Comparison of ENCODE assay signal across 8 cellular contexts in genomic region chr10:101830322-101831168, GRCh38. TPM values are rescaled to one million over a fixed set of nuclear protein-coding genes. Genes with fewer than 3 reads are reported as not detected.
DNase-seq lines count a peak whose midpoint lies in the region; ATAC-seq and TF ChIP-seq lines count a peak whose summit lies in the region.

No MANE protein-coding gene starts in this region.

- H3K36me3 Mint-ChIP-seq in activated T-helper 1 cell treated with anti-CD3 and anti-CD28 coated beads, Interleukin-12 subunit alpha, Interleukin-12 subunit beta, Interleukin-2, Interleukin-4 antibody, amounts not matched to agents 30 ng/mL and 10 ng/mL and 1 ng/mL, durations not matched to agents 14 hours and 24 hours and 36 hours (ENCODE audit: low read depth): peaks cover 7% of the 10 kb centered on the region
- peaks cover 5% of the 10 kb centered on the region for H3K36me3 Mint-ChIP-seq in nephron (ENCODE audit: low read depth)

- intact Hi-C loops in Panc1 (cut with micrococcal nuclease; ENCODE audit: unreplicated experiment): no loop called here
- intact Hi-C loops in activated T-helper 1 cell treated with anti-CD3 and anti-CD28 coated beads, Interleukin-12 subunit alpha, Interleukin-12 subunit beta, Interleukin-2, Interleukin-4 antibody, amounts not matched to agents 30 ng/mL and 10 ng/mL and 1 ng/mL, durations not matched to agents 14 hours and 24 hours and 36 hours (cut with micrococcal nuclease): loop anchor here (1.0 to 5.0 kb wide), 5 partner anchors 9 to 882 kb away; partner anchors contain the start of genes ARL3, NPM3, OGA and SFXN2

- in situ Hi-C loops in Panc1 (cut with HindIII; ENCODE audit: low pct_unique_long_range_greater_than_20kb, low sequenced_read_pairs): no loop called here

- peak overlapping the region; percentile 79 for H3K4me3 Mint-ChIP-seq in activated T-helper 1 cell treated with anti-CD3 and anti-CD28 coated beads, Interleukin-12 subunit alpha, Interleukin-12 subunit beta, Interleukin-2, Interleukin-4 antibody, amounts not matched to agents 30 ng/mL and 10 ng/mL and 1 ng/mL, durations not matched to agents 14 hours and 24 hours and 36 hours
- peak overlapping the region; percentile 84 to 88 (median 84) for H3K4me3 Mint-ChIP-seq in nephron

- H3K27me3 Mint-ChIP-seq in activated T-helper 1 cell treated with anti-CD3 and anti-CD28 coated beads, Interleukin-12 subunit alpha, Interleukin-12 subunit beta, Interleukin-2, Interleukin-4 antibody, amounts not matched to agents 30 ng/mL and 10 ng/mL and 1 ng/mL, durations not matched to agents 14 hours and 24 hours and 36 hours (ENCODE audit: insufficient read depth): no peaks in the 10 kb centered on the region
- H3K27me3 Mint-ChIP-seq in nephron (ENCODE audit: low read depth): no peaks in the 10 kb centered on the region

- H3K4me1 ChIP-seq in HUES6 (ENCODE audit: control insufficient read depth, insufficient read depth, low read length): peaks cover 21% of the 10 kb centered on the region
- peaks cover 12% of the 10 kb centered on the region for H3K4me1 ChIP-seq in Panc1 (ENCODE audit: control insufficient read depth, insufficient read depth, low read length)
- H3K4me1 ChIP-seq in fibroblast of lung (ENCODE audit: control insufficient read depth, extremely low read depth, insufficient read depth, low read length): peaks cover 8% of the 10 kb centered on the region

- peak overlapping the region; percentile 94 for H3K27ac Mint-ChIP-seq in activated T-helper 1 cell treated with anti-CD3 and anti-CD28 coated beads, Interleukin-12 subunit alpha, Interleukin-12 subunit beta, Interleukin-2, Interleukin-4 antibody, amounts not matched to agents 30 ng/mL and 10 ng/mL and 1 ng/mL, durations not matched to agents 14 hours and 24 hours and 36 hours
- peak overlapping the region; percentile 94 to 98 (median 97) for H3K27ac Mint-ChIP-seq in nephron

- H3K4me2 ChIP-seq in fibroblast of lung (ENCODE audit: extremely low read depth, insufficient read depth, low read length): peak overlapping the region; percentile 55

- H3K27me3 ChIP-seq in HUES6 (ENCODE audit: control insufficient read depth, insufficient read depth, low read length): no peaks in the 10 kb centered on the region
- H3K27me3 ChIP-seq in Panc1 (ENCODE audit: control insufficient read depth, insufficient read depth, low read length): no peaks in the 10 kb centered on the region
- H3K27me3 ChIP-seq in fibroblast of lung (ENCODE audit: control insufficient read depth, insufficient read depth, low read length): no peaks in the 10 kb centered on the region

- H3K4me3 ChIP-seq in HUES6 (ENCODE audit: low read depth, low read length) (peak overlapping the region; percentile 69), Panc1 (ENCODE audit: low read depth in 2 of 2, low read length in 2 of 2) (peak overlapping the region; percentile 48 to 60), fibroblast of lung (replicated peaks in 1 of 4; ENCODE audit: control extremely low read depth in 1 of 4, insufficient read depth in 1 of 4, low read depth in 3 of 4, low read length in 4 of 4) (peak overlapping the region in 3 of 4 experiments; percentile 29 to 58 (median 43))

- no TSS peak for BruUV-seq in Panc1 (replicated peaks; lab: Mats Ljungman, UMichigan)

- peaks cover 51% of the 10 kb centered on the region for H3K4me1 Mint-ChIP-seq in activated T-helper 1 cell treated with anti-CD3 and anti-CD28 coated beads, Interleukin-12 subunit alpha, Interleukin-12 subunit beta, Interleukin-2, Interleukin-4 antibody, amounts not matched to agents 30 ng/mL and 10 ng/mL and 1 ng/mL, durations not matched to agents 14 hours and 24 hours and 36 hours (ENCODE audit: low read depth)
- peaks cover 48% of the 10 kb centered on the region for H3K4me1 Mint-ChIP-seq in nephron

- peak overlapping the region; percentile 33 for H2AFZ ChIP-seq in fibroblast of lung (ENCODE audit: low read length)

- H3K36me3 ChIP-seq in HUES6 (ENCODE audit: control insufficient read depth, insufficient read depth, low read length) (no peaks in the 10 kb centered on the region), Panc1 (ENCODE audit: control insufficient read depth, insufficient read depth, low read length) (no peaks in the 10 kb centered on the region), fibroblast of lung (ENCODE audit: control insufficient read depth, insufficient read depth, low read length) (no peaks in the 10 kb centered on the region)

- no peaks in the 10 kb centered on the region for H3K79me2 ChIP-seq in fibroblast of lung (ENCODE audit: control insufficient read depth, insufficient read depth, low read length)

- no peaks in the 10 kb centered on the region for H3K9me3 ChIP-seq in HUES6 (ENCODE audit: control insufficient read depth, insufficient read depth, low read depth, low read length)
- H3K9me3 ChIP-seq in Panc1 (ENCODE audit: control insufficient read depth, insufficient read depth, low read depth, low read length): no peaks in the 10 kb centered on the region
- H3K9me3 ChIP-seq in fibroblast of lung (ENCODE audit: control insufficient read depth, insufficient read depth, low read depth, low read length): no peaks in the 10 kb centered on the region

- no peak overlapping the region for H3K27ac ChIP-seq in HUES6 (ENCODE audit: low read depth, low read length)
- H3K27ac ChIP-seq in Panc1 (ENCODE audit: low read length): peak overlapping the region; percentile 86
- H3K27ac ChIP-seq in fibroblast of lung (ENCODE audit: insufficient read depth, low read length): peak overlapping the region; percentile 18

- H4K20me1 ChIP-seq in fibroblast of lung (ENCODE audit: control insufficient read depth, extremely low read depth, insufficient read depth, low read length): no peaks in the 10 kb centered on the region

- H3K9me3 Mint-ChIP-seq in activated T-helper 1 cell treated with anti-CD3 and anti-CD28 coated beads, Interleukin-12 subunit alpha, Interleukin-12 subunit beta, Interleukin-2, Interleukin-4 antibody, amounts not matched to agents 30 ng/mL and 10 ng/mL and 1 ng/mL, durations not matched to agents 14 hours and 24 hours and 36 hours: no peaks in the 10 kb centered on the region
- no peaks in the 10 kb centered on the region for H3K9me3 Mint-ChIP-seq in nephron

- ATAC-seq in GM21390 (IDR thresholded peaks at IDR 0.05; ENCODE audit: unreplicated experiment) (peak; percentile 56), Panc1 (peak; percentile 87)
- peak; percentile 71 for ATAC-seq in stimulated activated naive CD8-positive, alpha-beta T cell treated with anti-CD3 and anti-CD28 coated beads, Interleukin-15, Interleukin-2, amounts not matched to agents 100 U/mL and 50 U/mL, for 24 hours

- DNase-seq in COR-L47 (lab: John Stamatoyannopoulos, UW): peak; percentile 64
- DNase-seq in Panc1 (ENCODE audit: low read depth, low spot score): no peak
- peak; percentile 85 for DNase-seq in activated T-helper 1 cell treated with anti-CD3 and anti-CD28 coated beads, Interleukin-12 subunit alpha, Interleukin-12 subunit beta, Interleukin-2, Interleukin-4 antibody, amounts not matched to agents 30 ng/mL and 10 ng/mL and 1 ng/mL, durations not matched to agents 14 hours and 24 hours and 36 hours (ENCODE audit: low spot score)
- DNase-seq in fibroblast of lung (ENCODE audit: low read depth in 2 of 2): peak; percentile 87 to 89
- peak; percentile 90 for DNase-seq in stimulated activated naive CD8-positive, alpha-beta T cell treated with anti-CD3 and anti-CD28 coated beads, Interleukin-15, Interleukin-2, amounts not matched to agents 100 U/mL and 50 U/mL, for 24 hours

- peak overlapping the region; percentile 40 for H3K9ac ChIP-seq in HUES6 (ENCODE audit: low read length)
- peak overlapping the region; percentile 20 for H3K9ac ChIP-seq in fibroblast of lung (ENCODE audit: insufficient read depth, low read length)

- POLR2A ChIA-PET in Panc1 (lab: Charles Lee): no interaction called here

- TF ChIP-seq CTCF in Panc1 (IDR thresholded peaks at IDR 0.05): no peak
- TF ChIP-seq CTCF in fibroblast of lung (conservative IDR thresholded peaks at IDR 0.05 in 1 of 2, IDR thresholded peaks at IDR 0.05 in 1 of 2; ENCODE audit: low read depth in 1 of 2, low read length in 2 of 2): no peak
- no peak for TF ChIP-seq CTCF in nephron (IDR thresholded peaks at IDR 0.05; ENCODE audit: unreplicated experiment in 3 of 3)

- CTCF ChIA-PET in Panc1 (lab: Charles Lee): no interaction called here

RNA-seq across cellular contexts. Expression of gene OGA, which starts 12.3 kb away (rescaled TPM):
- total RNA-seq in Panc1 (2021; ENCODE audit: unreplicated experiment): 117 TPM
- polyA plus RNA-seq in Panc1 (2012; ENCODE audit: insufficient read length): 49.3 TPM
- total RNA-seq in activated T-helper 1 cell treated with anti-CD3 and anti-CD28 coated beads, Interleukin-12 subunit alpha, Interleukin-12 subunit beta, Interleukin-2, Interleukin-4 antibody, amounts not matched to agents 30 ng/mL and 10 ng/mL and 1 ng/mL, durations not matched to agents 14 hours and 24 hours and 36 hours: 113 and 117 TPM in 2 replicates
- 108 and 193 TPM in 2 replicates for total RNA-seq in fibroblast of lung
- polyA plus RNA-seq in fibroblast of lung: 50.6 and 69.9 TPM in 2 replicates
- 48.0 and 72.0 TPM in 2 replicates for polyA plus RNA-seq in fibroblast of lung (2012)
- polyA minus RNA-seq in fibroblast of lung (ENCODE audit: low replicate concordance): 17.7 and 37.2 TPM in 2 replicates

RNA-seq across cellular contexts. Expression of gene KCNIP2, which starts 13.1 kb away (rescaled TPM):
- total RNA-seq in Panc1 (2021; ENCODE audit: unreplicated experiment) (4.3 TPM), fibroblast of lung (0.77 and 1.8 TPM in 2 replicates)
- 2.7 TPM for polyA plus RNA-seq in Panc1 (2012; ENCODE audit: insufficient read length)
- total RNA-seq in activated T-helper 1 cell treated with anti-CD3 and anti-CD28 coated beads, Interleukin-12 subunit alpha, Interleukin-12 subunit beta, Interleukin-2, Interleukin-4 antibody, amounts not matched to agents 30 ng/mL and 10 ng/mL and 1 ng/mL, durations not matched to agents 14 hours and 24 hours and 36 hours: 1.4 and 2.5 TPM in 2 replicates
- polyA plus RNA-seq in fibroblast of lung: 0.16 and 0.37 TPM in 2 replicates
- 0.30 and 0.31 TPM in 2 replicates for polyA plus RNA-seq in fibroblast of lung (2012)
- polyA minus RNA-seq in fibroblast of lung (ENCODE audit: low replicate concordance): 0.43 TPM in 1 of 2 replicates, not detected in the other

RNA-seq across cellular contexts. Expression of gene NPM3, which starts 47.3 kb away (rescaled TPM):
- total RNA-seq in Panc1 (2021; ENCODE audit: unreplicated experiment): 109 TPM
- polyA plus RNA-seq in Panc1 (2012; ENCODE audit: insufficient read length): 178 TPM
- 149 and 151 TPM in 2 replicates for total RNA-seq in activated T-helper 1 cell treated with anti-CD3 and anti-CD28 coated beads, Interleukin-12 subunit alpha, Interleukin-12 subunit beta, Interleukin-2, Interleukin-4 antibody, amounts not matched to agents 30 ng/mL and 10 ng/mL and 1 ng/mL, durations not matched to agents 14 hours and 24 hours and 36 hours
- total RNA-seq in fibroblast of lung: 80.8 and 95.3 TPM in 2 replicates
- polyA plus RNA-seq in fibroblast of lung: 29.1 and 46.7 TPM in 2 replicates
- polyA plus RNA-seq in fibroblast of lung (2012): 43.0 and 67.3 TPM in 2 replicates
- 52.3 and 71.5 TPM in 2 replicates for polyA minus RNA-seq in fibroblast of lung (ENCODE audit: low replicate concordance)

RNA-seq across cellular contexts. Expression of gene FGF8, which starts 54.6 kb away (rescaled TPM):
- total RNA-seq in Panc1 (2021; ENCODE audit: unreplicated experiment): 0.39 TPM
- 0.48 TPM for polyA plus RNA-seq in Panc1 (2012; ENCODE audit: insufficient read length)
- total RNA-seq in activated T-helper 1 cell treated with anti-CD3 and anti-CD28 coated beads, Interleukin-12 subunit alpha, Interleukin-12 subunit beta, Interleukin-2, Interleukin-4 antibody, amounts not matched to agents 30 ng/mL and 10 ng/mL and 1 ng/mL, durations not matched to agents 14 hours and 24 hours and 36 hours: not detected in 2 replicates
- not detected in 2 replicates for total RNA-seq in fibroblast of lung
- polyA plus RNA-seq in fibroblast of lung: not detected in 2 replicates
- polyA plus RNA-seq in fibroblast of lung (2012): not detected in 2 replicates
- polyA minus RNA-seq in fibroblast of lung (ENCODE audit: low replicate concordance): not detected in 2 replicates
